32 cellular contexts compared by ENCODE assay signal in genomic region chr6:158269657-158270056, GRCh38.
"Had no signal": no experiment of that assay in that cellular context is flagged by ENCODE, and none has a peak within 500 bp of the region (broad histone marks: within the 10 kb centered on the region; RNA-seq: fewer than 3 reads in every experiment).

No MANE protein-coding gene starts in this region.

- H3K9me3 ChIP-seq: esophagus muscularis mucosa, gastroesophageal sphincter, heart right ventricle, mucosa of descending colon, right lobe of liver, testis, tibial nerve, upper lobe of left lung, uterus had no signal

- DNase-seq: dermis blood vessel endothelial cell; effector memory CD4-positive, alpha-beta T cell; foreskin keratinocyte; hypothalamus; immature natural killer cell; islet precursor cell; kidney glomerular epithelial cell; left colon; mesenchymal stem cell; mucosa of descending colon; naive B cell; small intestine; stimulated activated CD4-positive, alpha-beta T cell treated with anti-CD3 and anti-CD28 coated beads, Interleukin-15, amount 100 ng/mL, for 24 hours; stimulated activated CD4-positive, alpha-beta T cell treated with anti-CD3 and anti-CD28 coated beads, Interleukin-2, amount 100 ng/mL, for 48 hours; stimulated activated CD8-positive, alpha-beta memory T cell treated with anti-CD3 and anti-CD28 coated beads, Interleukin-4, amount 100 ng/mL, for 48 hours; stimulated activated naive CD4-positive, alpha-beta T cell; stimulated activated naive CD8-positive, alpha-beta T cell treated with anti-CD3 and anti-CD28 coated beads, Interleukin-15, amount 100 ng/mL, for 72 hours; testis; uterus had no signal

- H3K36me3 Mint-ChIP-seq: natural killer cell treated with Interleukin-12 subunit alpha and Interleukin-12 subunit beta and Interleukin-15 and Interleukin-18, amount 100 ng/mL, for 72 hours had no signal

- H3K4me1 Mint-ChIP-seq: mesothelial cell of epicardium, neural crest cell had no signal

- H3K4me3 Mint-ChIP-seq: immature natural killer cell; mesothelial cell of epicardium; naive B cell; natural killer cell treated with Interleukin-12 subunit alpha and Interleukin-12 subunit beta and Interleukin-15 and Interleukin-18, amount 100 ng/mL, for 72 hours; neural crest cell; stimulated activated naive CD8-positive, alpha-beta T cell treated with anti-CD3 and anti-CD28 coated beads, Interleukin-15, amount 100 ng/mL, for 72 hours had no signal

- H3K36me3 ChIP-seq: esophagus muscularis mucosa, gastroesophageal sphincter, right lobe of liver, upper lobe of left lung, uterus had no signal

- H3K27ac Mint-ChIP-seq: mesothelial cell of epicardium; progenitor cell of endocrine pancreas; stimulated activated naive CD8-positive, alpha-beta T cell treated with anti-CD3 and anti-CD28 coated beads, Interleukin-15, amount 100 ng/mL, for 72 hours had no signal

- H3K4me1 ChIP-seq: foreskin keratinocyte, parathyroid adenoma had no signal

- H3K27ac ChIP-seq: coronary artery, foreskin keratinocyte, heart right ventricle, parathyroid adenoma, right lobe of liver, testis, tibial nerve, upper lobe of left lung, uterus had no signal

- H2AFZ ChIP-seq: parathyroid adenoma had no signal

- H3K4me3 ChIP-seq: coronary artery, esophagus muscularis mucosa, gastroesophageal sphincter, heart right ventricle, lung, mucosa of descending colon, right lobe of liver, testis, tibial nerve, upper lobe of left lung, uterus had no signal

- ATAC-seq: foreskin keratinocyte; left colon; mucosa of descending colon; natural killer cell treated with Interleukin-12 subunit alpha and Interleukin-12 subunit beta and Interleukin-15 and Interleukin-18, amount 100 ng/mL, for 72 hours; stimulated activated naive CD8-positive, alpha-beta T cell treated with anti-CD3 and anti-CD28 coated beads, Interleukin-15, amount 100 ng/mL, for 72 hours had no signal

- H3K9ac ChIP-seq: parathyroid adenoma had no signal

- H3K27me3 Mint-ChIP-seq: naive B cell; natural killer cell treated with Interleukin-12 subunit alpha and Interleukin-12 subunit beta and Interleukin-15 and Interleukin-18, amount 100 ng/mL, for 72 hours; progenitor cell of endocrine pancreas; stimulated activated naive CD8-positive, alpha-beta T cell treated with anti-CD3 and anti-CD28 coated beads, Interleukin-15, amount 100 ng/mL, for 72 hours had no signal

- H3K27me3 ChIP-seq: esophagus muscularis mucosa, foreskin keratinocyte, gastroesophageal sphincter, heart right ventricle, right lobe of liver, testis, tibial nerve, upper lobe of left lung, uterus had no signal
